1 cellular context compared by ENCODE assay signal in the genomic region with DNA sequence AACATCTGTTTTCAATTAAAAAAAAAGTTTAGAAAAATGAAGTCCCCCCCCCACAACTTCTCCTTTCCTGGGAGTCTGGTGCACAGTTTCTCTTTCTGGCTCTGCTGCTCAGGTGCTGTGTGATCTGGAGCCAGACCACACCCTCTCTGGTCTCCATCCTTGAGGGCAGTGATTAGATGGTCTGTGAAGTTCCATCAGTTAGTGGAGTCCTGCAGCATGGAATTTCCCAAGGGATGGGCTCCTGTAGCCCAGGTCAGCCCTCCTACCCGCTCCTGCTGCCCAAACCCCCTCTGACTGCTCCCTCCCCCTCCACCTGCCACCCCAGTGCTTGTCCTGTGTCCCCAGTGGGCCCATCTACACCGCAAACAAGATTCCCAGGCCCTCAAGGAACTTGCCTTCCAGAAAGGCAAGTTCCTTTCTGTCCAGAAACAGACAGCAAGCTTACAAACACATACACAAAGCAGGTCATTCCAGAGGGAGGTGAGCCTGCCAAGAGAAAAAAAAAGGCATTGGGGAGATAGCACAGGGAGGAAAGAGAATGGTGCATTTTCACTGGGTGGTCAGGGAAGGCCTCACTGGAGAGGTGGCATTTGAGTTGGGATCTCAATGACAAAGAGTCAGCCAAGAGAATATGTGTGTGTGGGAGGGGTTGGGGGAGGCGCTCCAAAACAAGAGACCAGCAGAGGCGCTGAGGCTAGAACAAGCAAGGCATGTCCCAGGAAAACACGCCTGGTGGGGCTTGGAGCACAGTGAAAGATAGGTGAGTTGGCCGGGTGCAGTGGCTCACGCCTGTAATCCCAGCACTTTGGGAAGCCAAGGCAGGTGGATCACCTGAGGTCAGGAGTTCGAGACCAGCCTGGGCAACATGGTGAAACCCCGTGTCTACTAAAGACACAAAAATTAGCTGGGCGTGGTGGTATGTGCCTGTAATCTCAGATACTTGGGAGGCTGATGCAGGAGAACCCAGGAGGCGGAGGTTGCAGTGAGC.
A peak's percentile ranks its signal among the peaks of the same experiment; 100 is the strongest.
TF ChIP-seq lines count a peak whose summit lies in the region.

No MANE protein-coding gene starts in this region.

TF ChIP-seq in K562, 482 proteins besides CTCF, POLR2A, EP300 and RAD21 (continued from another document and continues in another):
- TF ChIP-seq, protein P1, sequence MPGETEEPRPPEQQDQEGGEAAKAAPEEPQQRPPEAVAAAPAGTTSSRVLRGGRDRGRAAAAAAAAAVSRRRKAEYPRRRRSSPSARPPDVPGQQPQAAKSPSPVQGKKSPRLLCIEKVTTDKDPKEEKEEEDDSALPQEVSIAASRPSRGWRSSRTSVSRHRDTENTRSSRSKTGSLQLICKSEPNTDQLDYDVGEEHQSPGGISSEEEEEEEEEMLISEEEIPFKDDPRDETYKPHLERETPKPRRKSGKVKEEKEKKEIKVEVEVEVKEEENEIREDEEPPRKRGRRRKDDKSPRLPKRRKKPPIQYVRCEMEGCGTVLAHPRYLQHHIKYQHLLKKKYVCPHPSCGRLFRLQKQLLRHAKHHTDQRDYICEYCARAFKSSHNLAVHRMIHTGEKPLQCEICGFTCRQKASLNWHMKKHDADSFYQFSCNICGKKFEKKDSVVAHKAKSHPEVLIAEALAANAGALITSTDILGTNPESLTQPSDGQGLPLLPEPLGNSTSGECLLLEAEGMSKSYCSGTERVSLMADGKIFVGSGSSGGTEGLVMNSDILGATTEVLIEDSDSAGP (CRISPR knock-in tag; IDR thresholded peaks at IDR 0.05): no peak
- TF ChIP-seq, protein P2, sequence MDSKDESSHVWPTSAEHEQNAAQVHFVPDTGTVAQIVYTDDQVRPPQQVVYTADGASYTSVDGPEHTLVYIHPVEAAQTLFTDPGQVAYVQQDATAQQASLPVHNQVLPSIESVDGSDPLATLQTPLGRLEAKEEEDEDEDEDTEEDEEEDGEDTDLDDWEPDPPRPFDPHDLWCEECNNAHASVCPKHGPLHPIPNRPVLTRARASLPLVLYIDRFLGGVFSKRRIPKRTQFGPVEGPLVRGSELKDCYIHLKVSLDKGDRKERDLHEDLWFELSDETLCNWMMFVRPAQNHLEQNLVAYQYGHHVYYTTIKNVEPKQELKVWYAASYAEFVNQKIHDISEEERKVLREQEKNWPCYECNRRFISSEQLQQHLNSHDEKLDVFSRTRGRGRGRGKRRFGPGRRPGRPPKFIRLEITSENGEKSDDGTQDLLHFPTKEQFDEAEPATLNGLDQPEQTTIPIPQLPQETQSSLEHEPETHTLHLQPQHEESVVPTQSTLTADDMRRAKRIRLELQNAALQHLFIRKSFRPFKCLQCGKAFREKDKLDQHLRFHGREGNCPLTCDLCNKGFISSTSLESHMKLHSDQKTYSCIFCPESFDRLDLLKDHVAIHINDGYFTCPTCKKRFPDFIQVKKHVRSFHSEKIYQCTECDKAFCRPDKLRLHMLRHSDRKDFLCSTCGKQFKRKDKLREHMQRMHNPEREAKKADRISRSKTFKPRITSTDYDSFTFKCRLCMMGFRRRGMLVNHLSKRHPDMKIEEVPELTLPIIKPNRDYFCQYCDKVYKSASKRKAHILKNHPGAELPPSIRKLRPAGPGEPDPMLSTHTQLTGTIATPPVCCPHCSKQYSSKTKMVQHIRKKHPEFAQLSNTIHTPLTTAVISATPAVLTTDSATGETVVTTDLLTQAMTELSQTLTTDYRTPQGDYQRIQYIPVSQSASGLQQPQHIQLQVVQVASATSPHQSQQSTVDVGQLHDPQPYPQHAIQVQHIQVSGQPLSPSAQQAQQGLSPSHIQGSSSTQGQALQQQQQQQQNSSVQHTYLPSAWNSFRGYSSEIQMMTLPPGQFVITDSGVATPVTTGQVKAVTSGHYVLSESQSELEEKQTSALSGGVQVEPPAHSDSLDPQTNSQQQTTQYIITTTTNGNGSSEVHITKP (IDR thresholded peaks at IDR 0.05; ENCODE audit: partially characterized antibody): no peak
- TF ChIP-seq MTA3 (IDR thresholded peaks at IDR 0.05; ENCODE audit: borderline replicate concordance) (no peak; the same call in 1 of the 2 replicates), TEAD1 (CRISPR knock-in tag; IDR thresholded peaks at IDR 0.05) (no peak), STAG1 (CRISPR knock-in tag; IDR thresholded peaks at IDR 0.05; ENCODE audit: borderline replicate concordance) (no peak), TEAD4 (IDR thresholded peaks at IDR 0.05; ENCODE audit: low read length) (0 out of 2 replicates have a peak, but pooled peaks have one; percentile 14), TEAD4 (CRISPR knock-in tag; IDR thresholded peaks at IDR 0.05; ENCODE audit: borderline replicate concordance) (no peak), RBM34 (IDR thresholded peaks at IDR 0.05; ENCODE audit: borderline replicate concordance, insufficient read depth, low read length) (no peak), RBM14 (IDR thresholded peaks at IDR 0.05; ENCODE audit: borderline replicate concordance, insufficient read depth, low read depth, low read length) (no peak), NFIC (IDR thresholded peaks at IDR 0.05) (no peak), MAZ (CRISPR knock-in tag; conservative IDR thresholded peaks at IDR 0.05 in 1 of 2, IDR thresholded peaks at IDR 0.05 in 1 of 2) (peak in 1 of 2 experiments; percentile 35; a peak in 3 of 4 replicates), EWSR1 (IDR thresholded peaks at IDR 0.05; ENCODE audit: borderline replicate concordance, low read depth, partially characterized antibody) (no peak), ARNT (IDR thresholded peaks at IDR 0.05) (no peak), KLF1 (tag; IDR thresholded peaks at IDR 0.05) (0 out of 2 replicates have a peak, but pooled peaks have one; percentile 44), TAF1 (IDR thresholded peaks at IDR 0.05; ENCODE audit: control insufficient read depth, extremely low read depth, insufficient read depth, low read length, severe bottlenecking) (no peak), ZC3H4 (CRISPR knock-in tag; IDR thresholded peaks at IDR 0.05; ENCODE audit: borderline replicate concordance) (no peak), ZKSCAN8 (CRISPR knock-in tag; IDR thresholded peaks at IDR 0.05) (no peak), ZNF561 (CRISPR knock-in tag; conservative IDR thresholded peaks at IDR 0.05) (no peak), SMARCC2 (IDR thresholded peaks at IDR 0.05; ENCODE audit: low read depth) (no peak), ELF1 (tag; IDR thresholded peaks at IDR 0.05) (no peak), TAF7 (tag; IDR thresholded peaks at IDR 0.05) (0 out of 2 replicates have a peak, but pooled peaks have one; percentile 14), BCOR (IDR thresholded peaks at IDR 0.05) (peak; percentile 57; the same call in 1 of the 2 replicates), PURB (CRISPR knock-in tag; IDR thresholded peaks at IDR 0.05; ENCODE audit: low read depth) (no peak), SMC3 (conservative IDR thresholded peaks at IDR 0.05; ENCODE audit: insufficient read depth, low read depth, low read length) (no peak), HEY1 (CRISPR knock-in tag; IDR thresholded peaks at IDR 0.05; ENCODE audit: borderline replicate concordance) (no peak), ZNF436 (CRISPR knock-in tag; IDR thresholded peaks at IDR 0.05) (0 out of 2 replicates have a peak, but pooled peaks have one; percentile 25), CBX3 (IDR thresholded peaks at IDR 0.05; ENCODE audit: borderline replicate concordance in 1 of 2, low read length in 2 of 2) (no peak), NRF1 (conservative IDR thresholded peaks at IDR 0.05 in 1 of 2, IDR thresholded peaks at IDR 0.05 in 1 of 2) (peak; percentile 39 to 57; a peak in 3 of 4 replicates), GTF2E2 (tag; IDR thresholded peaks at IDR 0.05) (no peak), BACH1 (tag; IDR thresholded peaks at IDR 0.05) (no peak)
- TF ChIP-seq, protein P3, sequence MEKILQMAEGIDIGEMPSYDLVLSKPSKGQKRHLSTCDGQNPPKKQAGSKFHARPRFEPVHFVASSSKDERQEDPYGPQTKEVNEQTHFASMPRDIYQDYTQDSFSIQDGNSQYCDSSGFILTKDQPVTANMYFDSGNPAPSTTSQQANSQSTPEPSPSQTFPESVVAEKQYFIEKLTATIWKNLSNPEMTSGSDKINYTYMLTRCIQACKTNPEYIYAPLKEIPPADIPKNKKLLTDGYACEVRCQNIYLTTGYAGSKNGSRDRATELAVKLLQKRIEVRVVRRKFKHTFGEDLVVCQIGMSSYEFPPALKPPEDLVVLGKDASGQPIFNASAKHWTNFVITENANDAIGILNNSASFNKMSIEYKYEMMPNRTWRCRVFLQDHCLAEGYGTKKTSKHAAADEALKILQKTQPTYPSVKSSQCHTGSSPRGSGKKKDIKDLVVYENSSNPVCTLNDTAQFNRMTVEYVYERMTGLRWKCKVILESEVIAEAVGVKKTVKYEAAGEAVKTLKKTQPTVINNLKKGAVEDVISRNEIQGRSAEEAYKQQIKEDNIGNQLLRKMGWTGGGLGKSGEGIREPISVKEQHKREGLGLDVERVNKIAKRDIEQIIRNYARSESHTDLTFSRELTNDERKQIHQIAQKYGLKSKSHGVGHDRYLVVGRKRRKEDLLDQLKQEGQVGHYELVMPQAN (IDR thresholded peaks at IDR 0.05; ENCODE audit: borderline replicate concordance): no peak
- TF ChIP-seq, protein P4, sequence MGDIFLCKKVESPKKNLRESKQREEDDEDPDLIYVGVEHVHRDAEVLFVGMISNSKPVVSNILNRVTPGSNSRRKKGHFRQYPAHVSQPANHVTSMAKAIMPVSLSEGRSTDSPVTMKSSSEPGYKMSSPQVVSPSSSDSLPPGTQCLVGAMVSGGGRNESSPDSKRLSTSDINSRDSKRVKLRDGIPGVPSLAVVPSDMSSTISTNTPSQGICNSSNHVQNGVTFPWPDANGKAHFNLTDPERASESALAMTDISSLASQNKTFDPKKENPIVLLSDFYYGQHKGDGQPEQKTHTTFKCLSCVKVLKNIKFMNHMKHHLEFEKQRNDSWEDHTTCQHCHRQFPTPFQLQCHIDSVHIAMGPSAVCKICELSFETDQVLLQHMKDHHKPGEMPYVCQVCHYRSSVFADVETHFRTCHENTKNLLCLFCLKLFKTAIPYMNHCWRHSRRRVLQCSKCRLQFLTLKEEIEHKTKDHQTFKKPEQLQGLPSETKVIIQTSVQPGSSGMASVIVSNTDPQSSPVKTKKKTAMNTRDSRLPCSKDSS (IDR thresholded peaks at IDR 0.05; ENCODE audit: low read depth, partially characterized antibody): no peak
- TF ChIP-seq, protein P5, sequence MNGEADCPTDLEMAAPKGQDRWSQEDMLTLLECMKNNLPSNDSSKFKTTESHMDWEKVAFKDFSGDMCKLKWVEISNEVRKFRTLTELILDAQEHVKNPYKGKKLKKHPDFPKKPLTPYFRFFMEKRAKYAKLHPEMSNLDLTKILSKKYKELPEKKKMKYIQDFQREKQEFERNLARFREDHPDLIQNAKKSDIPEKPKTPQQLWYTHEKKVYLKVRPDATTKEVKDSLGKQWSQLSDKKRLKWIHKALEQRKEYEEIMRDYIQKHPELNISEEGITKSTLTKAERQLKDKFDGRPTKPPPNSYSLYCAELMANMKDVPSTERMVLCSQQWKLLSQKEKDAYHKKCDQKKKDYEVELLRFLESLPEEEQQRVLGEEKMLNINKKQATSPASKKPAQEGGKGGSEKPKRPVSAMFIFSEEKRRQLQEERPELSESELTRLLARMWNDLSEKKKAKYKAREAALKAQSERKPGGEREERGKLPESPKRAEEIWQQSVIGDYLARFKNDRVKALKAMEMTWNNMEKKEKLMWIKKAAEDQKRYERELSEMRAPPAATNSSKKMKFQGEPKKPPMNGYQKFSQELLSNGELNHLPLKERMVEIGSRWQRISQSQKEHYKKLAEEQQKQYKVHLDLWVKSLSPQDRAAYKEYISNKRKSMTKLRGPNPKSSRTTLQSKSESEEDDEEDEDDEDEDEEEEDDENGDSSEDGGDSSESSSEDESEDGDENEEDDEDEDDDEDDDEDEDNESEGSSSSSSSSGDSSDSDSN (IDR thresholded peaks at IDR 0.05; ENCODE audit: borderline replicate concordance in 1 of 2, low read depth in 2 of 2, low read length in 2 of 2): peak in 1 of 2 experiments; percentile 34; a peak in 1 of 4 replicates
- TF ChIP-seq, protein P6, sequence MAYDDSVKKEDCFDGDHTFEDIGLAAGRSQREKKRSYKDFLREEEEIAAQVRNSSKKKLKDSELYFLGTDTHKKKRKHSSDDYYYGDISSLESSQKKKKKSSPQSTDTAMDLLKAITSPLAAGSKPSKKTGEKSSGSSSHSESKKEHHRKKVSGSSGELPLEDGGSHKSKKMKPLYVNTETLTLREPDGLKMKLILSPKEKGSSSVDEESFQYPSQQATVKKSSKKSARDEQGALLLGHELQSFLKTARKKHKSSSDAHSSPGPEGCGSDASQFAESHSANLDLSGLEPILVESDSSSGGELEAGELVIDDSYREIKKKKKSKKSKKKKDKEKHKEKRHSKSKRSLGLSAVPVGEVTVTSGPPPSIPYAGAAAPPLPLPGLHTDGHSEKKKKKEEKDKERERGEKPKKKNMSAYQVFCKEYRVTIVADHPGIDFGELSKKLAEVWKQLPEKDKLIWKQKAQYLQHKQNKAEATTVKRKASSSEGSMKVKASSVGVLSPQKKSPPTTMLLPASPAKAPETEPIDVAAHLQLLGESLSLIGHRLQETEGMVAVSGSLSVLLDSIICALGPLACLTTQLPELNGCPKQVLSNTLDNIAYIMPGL (CRISPR knock-in tag; IDR thresholded peaks at IDR 0.05): no peak
- TF ChIP-seq, protein P7, sequence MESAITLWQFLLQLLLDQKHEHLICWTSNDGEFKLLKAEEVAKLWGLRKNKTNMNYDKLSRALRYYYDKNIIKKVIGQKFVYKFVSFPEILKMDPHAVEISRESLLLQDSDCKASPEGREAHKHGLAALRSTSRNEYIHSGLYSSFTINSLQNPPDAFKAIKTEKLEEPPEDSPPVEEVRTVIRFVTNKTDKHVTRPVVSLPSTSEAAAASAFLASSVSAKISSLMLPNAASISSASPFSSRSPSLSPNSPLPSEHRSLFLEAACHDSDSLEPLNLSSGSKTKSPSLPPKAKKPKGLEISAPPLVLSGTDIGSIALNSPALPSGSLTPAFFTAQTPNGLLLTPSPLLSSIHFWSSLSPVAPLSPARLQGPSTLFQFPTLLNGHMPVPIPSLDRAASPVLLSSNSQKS (CRISPR knock-in tag; IDR thresholded peaks at IDR 0.05): no peak
- TF ChIP-seq, protein P8, sequence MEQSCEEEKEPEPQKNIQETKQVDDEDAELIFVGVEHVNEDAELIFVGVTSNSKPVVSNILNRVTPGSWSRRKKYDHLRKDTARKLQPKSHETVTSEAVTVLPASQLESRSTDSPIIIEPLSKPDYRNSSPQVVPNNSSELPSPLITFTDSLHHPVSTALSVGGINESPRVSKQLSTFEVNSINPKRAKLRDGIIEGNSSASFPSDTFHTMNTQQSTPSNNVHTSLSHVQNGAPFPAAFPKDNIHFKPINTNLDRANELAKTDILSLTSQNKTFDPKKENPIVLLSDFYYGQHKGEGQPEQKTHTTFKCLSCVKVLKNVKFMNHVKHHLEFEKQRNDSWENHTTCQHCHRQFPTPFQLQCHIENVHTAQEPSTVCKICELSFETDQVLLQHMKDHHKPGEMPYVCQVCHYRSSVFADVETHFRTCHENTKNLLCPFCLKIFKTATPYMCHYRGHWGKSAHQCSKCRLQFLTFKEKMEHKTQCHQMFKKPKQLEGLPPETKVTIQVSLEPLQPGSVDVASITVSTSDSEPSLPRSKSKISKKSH (CRISPR knock-in tag; IDR thresholded peaks at IDR 0.05): no peak
